In the genomic region with DNA sequence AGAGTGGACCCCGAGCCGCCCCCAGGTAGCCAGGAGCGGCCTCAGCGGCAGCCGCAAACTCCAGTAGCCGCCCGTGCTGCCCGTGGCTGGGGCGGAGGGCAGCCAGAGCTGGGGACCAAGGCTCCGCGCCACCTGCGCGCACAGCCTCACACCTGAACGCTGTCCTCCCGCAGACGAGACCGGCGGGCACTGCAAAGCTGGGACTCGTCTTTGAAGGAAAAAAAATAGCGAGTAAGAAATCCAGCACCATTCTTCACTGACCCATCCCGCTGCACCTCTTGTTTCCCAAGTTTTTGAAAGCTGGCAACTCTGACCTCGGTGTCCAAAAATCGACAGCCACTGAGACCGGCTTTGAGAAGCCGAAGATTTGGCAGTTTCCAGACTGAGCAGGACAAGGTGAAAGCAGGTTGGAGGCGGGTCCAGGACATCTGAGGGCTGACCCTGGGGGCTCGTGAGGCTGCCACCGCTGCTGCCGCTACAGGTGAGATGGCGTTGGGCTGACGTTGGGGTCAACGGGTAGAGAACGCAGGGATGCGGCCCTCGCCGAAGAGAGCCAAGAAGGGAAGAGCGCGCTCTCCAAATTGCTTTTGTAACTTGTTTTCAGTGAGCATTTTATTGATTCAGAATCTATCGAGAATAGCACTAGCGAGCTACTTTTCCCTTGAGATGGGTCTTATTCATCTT, we compare ENCODE assay signal across 8 cellular contexts. TPM values are rescaled to one million over a fixed set of nuclear protein-coding genes. Genes with fewer than 3 reads are reported as not detected.
DNase-seq lines count a peak whose midpoint lies in the region; ATAC-seq, FAIRE-seq and TF ChIP-seq lines count a peak whose summit lies in the region.

No MANE protein-coding gene starts in this region.

- intact Hi-C loops in left colon (cut with DNase I, micrococcal nuclease): loop anchor here in 1 of 2 donors (10.0 kb wide), 1 partner anchor 965 kb away; no protein-coding TSS in a partner anchor

- H3K9me3 ChIP-seq in MG63: no peaks in the 10 kb centered on the region

- in situ Hi-C loops in astrocyte of the spinal cord (cut with HindIII; ENCODE audit: low sequenced_read_pairs): no loop called here

- H3K27me3 Mint-ChIP-seq in stimulated activated naive B cell treated with anti-CD40 and anti-IgM and Interleukin-4, amounts not matched to agents 10 μg/mL and 1 μg/mL and 100 μg/mL, for 72 hours: no peaks in the 10 kb centered on the region

- no peaks in the 10 kb centered on the region for H3K27me3 ChIP-seq in MG63

- no peak for FAIRE-seq in RCC 7860 (lab: Jason Lieb, UNC)

- peak overlapping the region; percentile 97 for H3K27ac Mint-ChIP-seq in stimulated activated naive B cell treated with anti-CD40 and anti-IgM and Interleukin-4, amounts not matched to agents 10 μg/mL and 1 μg/mL and 100 μg/mL, for 72 hours

- DNase-seq in EL (peak; percentile 36), MG63 (no peak), astrocyte of the spinal cord (ENCODE audit: low read depth, low spot score) (no peak), left colon (peak; percentile 42 to 61), HuH-7 (ENCODE audit: low spot score) (no peak), RCC 7860 (ENCODE audit: low spot score) (no peak)
- no peak for DNase-seq in stimulated activated naive B cell treated with anti-CD40 and anti-IgM and Interleukin-4, amounts not matched to agents 10 μg/mL and 1 μg/mL and 100 μg/mL, for 72 hours

- H3K4me1 Mint-ChIP-seq in stimulated activated naive B cell treated with anti-CD40 and anti-IgM and Interleukin-4, amounts not matched to agents 10 μg/mL and 1 μg/mL and 100 μg/mL, for 72 hours: peaks cover 18 to 65% of the 10 kb centered on the region in 2 donors

- TF ChIP-seq CTCF in astrocyte of the spinal cord (IDR thresholded peaks at IDR 0.05; ENCODE audit: low read depth, low read length): no peak

- ATAC-seq in GM21737 (IDR thresholded peaks at IDR 0.05; ENCODE audit: unreplicated experiment) (peak; percentile 26), left colon (peak; percentile 24)
- peak; percentile 19 to 26 for ATAC-seq in stimulated activated naive B cell treated with anti-CD40 and anti-IgM and Interleukin-4, amounts not matched to agents 10 μg/mL and 1 μg/mL and 100 μg/mL, for 72 hours (replicated peaks)

- H3K4me3 Mint-ChIP-seq in stimulated activated naive B cell treated with anti-CD40 and anti-IgM and Interleukin-4, amounts not matched to agents 10 μg/mL and 1 μg/mL and 100 μg/mL, for 72 hours: peak overlapping the region; percentile 97 to 98

- H3K36me3 Mint-ChIP-seq in stimulated activated naive B cell treated with anti-CD40 and anti-IgM and Interleukin-4, amounts not matched to agents 10 μg/mL and 1 μg/mL and 100 μg/mL, for 72 hours: peaks cover 38 to 50% of the 10 kb centered on the region in 2 donors

- peak overlapping the region; percentile 88 for H3K4me3 ChIP-seq in MG63
- peak overlapping the region; percentile 81 for H3K4me3 ChIP-seq in astrocyte of the spinal cord (ENCODE audit: low read depth, low read length)

- H3K9me3 Mint-ChIP-seq in stimulated activated naive B cell treated with anti-CD40 and anti-IgM and Interleukin-4, amounts not matched to agents 10 μg/mL and 1 μg/mL and 100 μg/mL, for 72 hours: no peaks in the 10 kb centered on the region

- H3K36me3 ChIP-seq in MG63: no peaks in the 10 kb centered on the region

RNA-seq across cellular contexts. Expression of a gene that starts 0.4 kb away (rescaled TPM):
- 1.2 and 2.1 TPM in 2 replicates for total RNA-seq in MG63 (2014; rRNA removed; shearing (Covaris generic); ENCODE audit: low replicate concordance)
- 10 to 100 TPM; 56.7 to 58.2 TPM for total RNA-seq in left colon

Comparison
In these comparisons a context has a peak if more than half of its experiments do, and no peak if none do; other contexts are left out.
1. DNase-seq: peak in EL (single experiment) and left colon (2 of 2); none in MG63 (single experiment), astrocyte of the spinal cord (single experiment), stimulated activated naive B cell treated with anti-CD40 and anti-IgM and Interleukin-4, amounts not matched to agents 10 μg/mL and 1 μg/mL and 100 μg/mL, for 72 hours (single experiment), HuH-7 (single experiment) and RCC 7860 (single experiment).
2. RNA of a gene that starts 0.4 kb away (total RNA-seq): 56.7 to 58.2 TPM in left colon; 1.2 to 2.1 TPM in MG63; every median in the first group is over 10 times any median in the second.
3. Peak in every context shown above with its lines, with median percentiles within 50 percentile points of each other: ATAC-seq.